In the genomic region with DNA sequence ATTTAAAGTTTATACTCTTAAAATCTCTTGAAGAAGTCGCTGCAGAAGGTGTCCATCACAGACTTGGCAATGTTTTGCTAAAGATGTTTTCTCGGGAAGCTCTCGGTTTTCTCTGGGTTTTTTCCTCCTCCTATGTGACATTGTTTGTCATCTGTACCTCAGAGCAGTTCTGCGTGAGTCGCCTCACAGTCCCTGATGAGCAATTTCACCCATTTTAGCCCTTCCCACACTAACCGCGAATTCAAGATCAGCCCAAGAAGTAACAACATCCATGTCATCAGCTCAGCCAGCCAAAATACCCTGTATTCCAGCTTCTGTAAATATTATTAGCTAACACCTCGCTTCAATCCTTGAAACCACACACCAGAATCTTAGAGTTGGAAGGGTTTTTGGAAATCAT, we compare ENCODE assay signal across 1 cellular context.
TF ChIP-seq lines count a peak whose summit lies in the region.

No MANE protein-coding gene starts in this region.

TF ChIP-seq in GM12878, 131 proteins besides CTCF, POLR2A, EP300 and RAD21 (continued from another document):
- TF ChIP-seq, protein P1, sequence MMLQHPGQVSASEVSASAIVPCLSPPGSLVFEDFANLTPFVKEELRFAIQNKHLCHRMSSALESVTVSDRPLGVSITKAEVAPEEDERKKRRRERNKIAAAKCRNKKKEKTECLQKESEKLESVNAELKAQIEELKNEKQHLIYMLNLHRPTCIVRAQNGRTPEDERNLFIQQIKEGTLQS (IDR thresholded peaks at IDR 0.05; ENCODE audit: borderline replicate concordance, extremely low read depth, low read depth, low read length) = no peak
- no peak for TF ChIP-seq HDAC2 (IDR thresholded peaks at IDR 0.05)
- no peak for TF ChIP-seq ASH2L (IDR thresholded peaks at IDR 0.05; ENCODE audit: borderline replicate concordance, low read depth)
- 0 out of 2 replicates have a peak, but pooled peaks have one; percentile 19 for TF ChIP-seq EED (IDR thresholded peaks at IDR 0.05; ENCODE audit: low read depth)
- no peak for TF ChIP-seq IKZF1 (conservative IDR thresholded peaks at IDR 0.05)
- no peak for TF ChIP-seq ZNF207 (IDR thresholded peaks at IDR 0.05; ENCODE audit: borderline replicate concordance)
- TF ChIP-seq RUNX3 (IDR thresholded peaks at IDR 0.05; ENCODE audit: low read length) = peak; percentile 64
- no peak for TF ChIP-seq HCFC1 (IDR thresholded peaks at IDR 0.05; ENCODE audit: low read length)
- no peak for TF ChIP-seq YY1 (IDR thresholded peaks at IDR 0.05; ENCODE audit: low read depth, low read length)
TF ChIP-seq in GM12878: peak in this region for 3.
